In genomic region chr11:76568144-76568543, GRCh38 we compare ENCODE assay signal across 2 cellular contexts.
TF ChIP-seq lines count a peak whose summit lies in the region.

No MANE protein-coding gene starts in this region.

TF ChIP-seq in SK-N-SH, 30 proteins besides CTCF, POLR2A, EP300 and RAD21 (continued from another document):
- TF ChIP-seq REST (IDR thresholded peaks at IDR 0.05; ENCODE audit: low read depth, low read length) (no peak), NFIC (IDR thresholded peaks at IDR 0.05; ENCODE audit: borderline replicate concordance) (no peak), RXRA (IDR thresholded peaks at IDR 0.05; ENCODE audit: borderline replicate concordance, low read depth) (no peak), JUND (IDR thresholded peaks at IDR 0.05) (no peak), EZH2phosphoT487 (IDR thresholded peaks at IDR 0.05; ENCODE audit: borderline replicate concordance, low read depth) (no peak), MEF2A (IDR thresholded peaks at IDR 0.05; ENCODE audit: borderline replicate concordance, low read depth) (no peak), TCF12 (IDR thresholded peaks at IDR 0.05) (no peak), GATA2 (CRISPR knock-in tag; IDR thresholded peaks at IDR 0.05) (no peak), TEAD4 (IDR thresholded peaks at IDR 0.05; ENCODE audit: borderline replicate concordance, insufficient read depth) (no peak), NRF1 (IDR thresholded peaks at IDR 0.05; ENCODE audit: low read depth, low read length) (no peak), IRF3 (IDR thresholded peaks at IDR 0.05; ENCODE audit: low read depth, low read length) (no peak), FOSL2 (IDR thresholded peaks at IDR 0.05; ENCODE audit: borderline replicate concordance, low read depth) (no peak), CHD2 (IDR thresholded peaks at IDR 0.05; ENCODE audit: low read length, partially characterized antibody) (no peak), RCOR1 (IDR thresholded peaks at IDR 0.05; ENCODE audit: low read length) (no peak), MXI1 (IDR thresholded peaks at IDR 0.05; ENCODE audit: low read depth, low read length) (no peak), ELF1 (IDR thresholded peaks at IDR 0.05) (no peak), MAX (IDR thresholded peaks at IDR 0.05; ENCODE audit: low read depth) (no peak)

TF ChIP-seq in SK-N-SH treated with all-trans-retinoic acid at 6 μM for 48 hours, 23 proteins besides CTCF, POLR2A, EP300 and RAD21 (continued from another document):
- TF ChIP-seq CSRNP3 (CRISPR knock-in tag; IDR thresholded peaks at IDR 0.05) (no peak), ZC3H10 (CRISPR knock-in tag; IDR thresholded peaks at IDR 0.05) (no peak), ZNF8 (CRISPR knock-in tag; IDR thresholded peaks at IDR 0.05) (no peak), ARNTL (CRISPR knock-in tag; IDR thresholded peaks at IDR 0.05; ENCODE audit: borderline replicate concordance, low read depth) (no peak), CREB5 (CRISPR knock-in tag; IDR thresholded peaks at IDR 0.05; ENCODE audit: low read depth) (no peak), BACH2 (CRISPR knock-in tag; IDR thresholded peaks at IDR 0.05; ENCODE audit: borderline replicate concordance) (no peak), TCF4 (CRISPR knock-in tag; IDR thresholded peaks at IDR 0.05; ENCODE audit: borderline replicate concordance) (no peak), TSHZ2 (CRISPR knock-in tag; IDR thresholded peaks at IDR 0.05) (no peak), RARB (CRISPR knock-in tag; IDR thresholded peaks at IDR 0.05) (no peak), ESRRG (CRISPR knock-in tag; IDR thresholded peaks at IDR 0.05) (no peak), ZNF70 (CRISPR knock-in tag; IDR thresholded peaks at IDR 0.05) (no peak), SNAI2 (CRISPR knock-in tag; IDR thresholded peaks at IDR 0.05) (no peak), ZFP3 (CRISPR knock-in tag; IDR thresholded peaks at IDR 0.05) (no peak), CSDC2 (CRISPR knock-in tag; IDR thresholded peaks at IDR 0.05) (no peak), ISL1 (CRISPR knock-in tag; IDR thresholded peaks at IDR 0.05) (no peak), TOX (CRISPR knock-in tag; IDR thresholded peaks at IDR 0.05; ENCODE audit: borderline replicate concordance) (no peak), PPARA (CRISPR knock-in tag; IDR thresholded peaks at IDR 0.05; ENCODE audit: borderline replicate concordance) (no peak)
TF ChIP-seq in SK-N-SH treated with all-trans-retinoic acid at 6 μM for 48 hours: peak in this region for 0.
